ENCODE assay signal across 8 cellular contexts in the genomic region with DNA sequence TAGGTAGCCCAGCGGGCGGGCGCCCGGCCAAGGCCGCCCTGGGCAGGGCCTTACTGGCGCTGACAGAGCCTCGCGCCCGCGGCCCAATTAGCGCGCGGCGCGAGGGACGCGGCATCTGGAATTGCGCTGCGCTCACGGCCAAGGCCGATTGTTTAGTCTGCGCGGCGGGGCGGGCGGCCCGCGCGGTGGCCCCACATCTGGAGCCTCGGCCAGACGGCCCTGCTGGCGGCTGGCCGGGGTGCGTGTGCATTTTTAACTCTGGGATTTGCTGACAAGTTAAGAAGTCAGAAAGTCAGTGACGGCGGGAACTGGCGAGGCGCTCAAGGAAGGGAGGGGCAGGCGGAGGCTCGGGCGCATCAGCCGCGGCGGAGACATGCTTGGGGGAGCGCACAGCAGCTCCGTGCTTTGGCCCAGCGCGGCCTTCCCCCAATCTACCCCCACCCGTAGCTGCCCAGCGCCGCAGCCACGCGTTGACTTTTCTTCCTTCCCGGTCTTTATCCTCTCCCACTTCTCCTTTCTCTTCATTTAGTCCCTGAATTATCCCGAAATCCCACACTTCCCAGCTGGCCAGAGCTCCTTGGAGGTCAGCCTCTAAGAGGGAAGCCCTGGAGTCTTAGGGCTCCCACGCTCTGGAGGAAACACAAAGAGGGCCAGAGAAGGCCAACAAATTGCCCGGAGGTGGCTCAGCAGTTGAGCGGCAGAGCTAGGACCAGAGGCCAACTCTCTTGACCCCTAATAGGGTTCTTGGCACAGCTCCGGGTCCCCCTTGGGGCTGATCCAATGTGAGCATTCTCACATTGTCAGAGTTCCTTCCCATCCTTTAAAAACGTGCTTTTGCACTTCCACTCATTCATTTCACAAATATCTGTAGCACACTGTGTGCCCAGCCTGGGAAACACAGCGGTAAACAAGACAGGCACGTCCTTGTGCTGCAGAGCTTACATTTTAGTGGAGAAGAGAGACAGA. TPM values are rescaled to one million over a fixed set of nuclear protein-coding genes. Genes with fewer than 3 reads are reported as not detected.
DNase-seq lines count a peak whose midpoint lies in the region; ATAC-seq and TF ChIP-seq lines count a peak whose summit lies in the region.

No MANE protein-coding gene starts in this region.

- H3K4me3 Mint-ChIP-seq in stimulated activated effector memory CD8-positive, alpha-beta T cell treated with anti-CD3 and anti-CD28 coated beads, Interleukin-12 subunit alpha, Interleukin-12 subunit beta, amount 100 ng/mL, for 72 hours = peak overlapping the region; percentile 70

- peak; percentile 56 for ATAC-seq in GM19025 (IDR thresholded peaks at IDR 0.05; ENCODE audit: low read depth, unreplicated experiment)
- ATAC-seq in left lobe of liver = peak; percentile 72
- ATAC-seq in stimulated activated effector memory CD8-positive, alpha-beta T cell treated with anti-CD3 and anti-CD28 coated beads, Interleukin-12 subunit alpha, Interleukin-12 subunit beta, amount 100 ng/mL, for 72 hours = peak; percentile 55

- no peaks in the 10 kb centered on the region for H3K9me3 Mint-ChIP-seq in stimulated activated effector memory CD8-positive, alpha-beta T cell treated with anti-CD3 and anti-CD28 coated beads, Interleukin-12 subunit alpha, Interleukin-12 subunit beta, amount 100 ng/mL, for 72 hours

- peaks cover 27% of the 10 kb centered on the region for H3K4me1 Mint-ChIP-seq in stimulated activated effector memory CD8-positive, alpha-beta T cell treated with anti-CD3 and anti-CD28 coated beads, Interleukin-12 subunit alpha, Interleukin-12 subunit beta, amount 100 ng/mL, for 72 hours

- no peaks in the 10 kb centered on the region for H3K36me3 ChIP-seq in BJ (ENCODE audit: control insufficient read depth, insufficient read depth, low read length)

- H3K27ac Mint-ChIP-seq in stimulated activated effector memory CD8-positive, alpha-beta T cell treated with anti-CD3 and anti-CD28 coated beads, Interleukin-12 subunit alpha, Interleukin-12 subunit beta, amount 100 ng/mL, for 72 hours = peak overlapping the region; percentile 4

- CTCF ChIA-PET in BJ (lab: Yijun Ruan, JAX) = interaction anchor here (0.6 to 1.4 kb wide), 5 partner anchors 9 to 89 kb away, joined by 3 to 6 read pairs (median 3); no protein-coding TSS in a partner anchor

- DNase-seq in BJ (ENCODE audit: low read depth) (peak; percentile 62), NCI-H2196 (lab: John Stamatoyannopoulos, UW; ENCODE audit: unreplicated experiment) (peak; percentile 78), dedifferentiated amniotic fluid mesenchymal stem cell (ENCODE audit: extremely low spot score) (peak; percentile 46), left lobe of liver (ENCODE audit: low spot score) (peak; percentile 63), DMS153 (lab: John Stamatoyannopoulos, UW) (no peak), NCI-H187 treated with DMSO at 0.1 percent for 48 hours (lab: John Stamatoyannopoulos, UW) (no peak)
- DNase-seq in stimulated activated effector memory CD8-positive, alpha-beta T cell treated with anti-CD3 and anti-CD28 coated beads, Interleukin-12 subunit alpha, Interleukin-12 subunit beta, amount 100 ng/mL, for 72 hours (ENCODE audit: low spot score in 2 of 2) = no peak

- H3K4me3 ChIP-seq in BJ (ENCODE audit: low read depth, low read length) = peak overlapping the region; percentile 17

- POLR2A ChIA-PET in BJ (lab: Charles Lee) = no interaction called here

- no peaks in the 10 kb centered on the region for H3K36me3 Mint-ChIP-seq in stimulated activated effector memory CD8-positive, alpha-beta T cell treated with anti-CD3 and anti-CD28 coated beads, Interleukin-12 subunit alpha, Interleukin-12 subunit beta, amount 100 ng/mL, for 72 hours

- H3K27me3 ChIP-seq in BJ (ENCODE audit: control insufficient read depth, insufficient read depth, low read length) = peaks cover 14% of the 10 kb centered on the region

- no peak for TF ChIP-seq CTCF in BJ (IDR thresholded peaks at IDR 0.05; ENCODE audit: insufficient read depth, low read depth, low read length)

RNA-seq across cellular contexts. Expression of a gene that starts 40.8 kb away (rescaled TPM):
- polyA plus RNA-seq in BJ (2011; rRNA removed) = 1.9 and 4.0 TPM in 2 replicates
- 3.3 and 6.2 TPM in 2 replicates for polyA minus RNA-seq in BJ (2011; rRNA and poly(A)+ RNA removed)
- 24.6 TPM for total RNA-seq in left lobe of liver

Comparison
In these comparisons a context has a peak if more than half of its experiments do, and no peak if none do; other contexts are left out.
1. DNase-seq: peak in BJ (single experiment), NCI-H2196 (single experiment), dedifferentiated amniotic fluid mesenchymal stem cell (single experiment) and left lobe of liver (single experiment); none in stimulated activated effector memory CD8-positive, alpha-beta T cell treated with anti-CD3 and anti-CD28 coated beads, Interleukin-12 subunit alpha, Interleukin-12 subunit beta, amount 100 ng/mL, for 72 hours (0 of 2), DMS153 (single experiment) and NCI-H187 treated with DMSO at 0.1 percent for 48 hours (single experiment).
2. Peak in every context shown above with its lines, with median percentiles within 50 percentile points of each other: ATAC-seq.